In the genomic region with DNA sequence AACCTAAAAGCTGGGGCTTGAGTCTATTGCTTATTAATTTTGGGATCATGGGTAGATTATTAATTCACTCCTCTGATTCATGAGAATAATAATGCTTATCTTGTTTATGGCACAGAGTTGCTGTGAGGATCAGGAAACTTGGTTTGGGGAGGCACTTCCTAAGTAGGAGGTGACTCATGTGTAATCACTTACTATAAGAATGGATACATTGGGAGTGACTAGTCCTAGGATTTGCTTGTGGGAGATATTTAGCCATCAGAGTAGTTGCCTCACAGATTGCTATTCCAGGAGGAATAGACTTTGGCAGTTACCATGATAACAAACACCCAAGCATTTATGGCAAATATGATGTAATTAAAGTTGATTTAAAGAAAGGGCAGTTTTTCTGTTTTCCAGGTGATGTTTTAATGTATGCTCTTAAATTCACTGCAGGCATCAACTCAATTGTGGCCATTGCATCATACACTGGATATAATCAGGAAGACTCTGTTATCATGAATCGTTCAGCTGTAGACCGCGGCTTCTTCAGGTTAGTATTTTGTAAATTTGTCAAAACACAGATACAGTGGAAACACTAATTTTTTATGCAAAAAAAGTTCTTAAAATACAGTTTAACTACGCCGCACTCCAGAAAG, we compare ENCODE assay signal across 1 cellular context.
TF ChIP-seq lines count a peak whose summit lies in the region.

No MANE protein-coding gene starts in this region.

TF ChIP-seq in A549, 52 proteins besides CTCF, POLR2A, EP300 and RAD21 (continued from another document):
- TF ChIP-seq, protein P1, sequence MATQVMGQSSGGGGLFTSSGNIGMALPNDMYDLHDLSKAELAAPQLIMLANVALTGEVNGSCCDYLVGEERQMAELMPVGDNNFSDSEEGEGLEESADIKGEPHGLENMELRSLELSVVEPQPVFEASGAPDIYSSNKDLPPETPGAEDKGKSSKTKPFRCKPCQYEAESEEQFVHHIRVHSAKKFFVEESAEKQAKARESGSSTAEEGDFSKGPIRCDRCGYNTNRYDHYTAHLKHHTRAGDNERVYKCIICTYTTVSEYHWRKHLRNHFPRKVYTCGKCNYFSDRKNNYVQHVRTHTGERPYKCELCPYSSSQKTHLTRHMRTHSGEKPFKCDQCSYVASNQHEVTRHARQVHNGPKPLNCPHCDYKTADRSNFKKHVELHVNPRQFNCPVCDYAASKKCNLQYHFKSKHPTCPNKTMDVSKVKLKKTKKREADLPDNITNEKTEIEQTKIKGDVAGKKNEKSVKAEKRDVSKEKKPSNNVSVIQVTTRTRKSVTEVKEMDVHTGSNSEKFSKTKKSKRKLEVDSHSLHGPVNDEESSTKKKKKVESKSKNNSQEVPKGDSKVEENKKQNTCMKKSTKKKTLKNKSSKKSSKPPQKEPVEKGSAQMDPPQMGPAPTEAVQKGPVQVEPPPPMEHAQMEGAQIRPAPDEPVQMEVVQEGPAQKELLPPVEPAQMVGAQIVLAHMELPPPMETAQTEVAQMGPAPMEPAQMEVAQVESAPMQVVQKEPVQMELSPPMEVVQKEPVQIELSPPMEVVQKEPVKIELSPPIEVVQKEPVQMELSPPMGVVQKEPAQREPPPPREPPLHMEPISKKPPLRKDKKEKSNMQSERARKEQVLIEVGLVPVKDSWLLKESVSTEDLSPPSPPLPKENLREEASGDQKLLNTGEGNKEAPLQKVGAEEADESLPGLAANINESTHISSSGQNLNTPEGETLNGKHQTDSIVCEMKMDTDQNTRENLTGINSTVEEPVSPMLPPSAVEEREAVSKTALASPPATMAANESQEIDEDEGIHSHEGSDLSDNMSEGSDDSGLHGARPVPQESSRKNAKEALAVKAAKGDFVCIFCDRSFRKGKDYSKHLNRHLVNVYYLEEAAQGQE (IDR thresholded peaks at IDR 0.05): no peak
- TF ChIP-seq FOSL2 (IDR thresholded peaks at IDR 0.05) (no peak), FOSL2 (CRISPR knock-in tag; IDR thresholded peaks at IDR 0.05) (peak; percentile 15; the same call in 1 of the 2 replicates), KDM5A (IDR thresholded peaks at IDR 0.05) (no peak)
- TF ChIP-seq, protein P2, sequence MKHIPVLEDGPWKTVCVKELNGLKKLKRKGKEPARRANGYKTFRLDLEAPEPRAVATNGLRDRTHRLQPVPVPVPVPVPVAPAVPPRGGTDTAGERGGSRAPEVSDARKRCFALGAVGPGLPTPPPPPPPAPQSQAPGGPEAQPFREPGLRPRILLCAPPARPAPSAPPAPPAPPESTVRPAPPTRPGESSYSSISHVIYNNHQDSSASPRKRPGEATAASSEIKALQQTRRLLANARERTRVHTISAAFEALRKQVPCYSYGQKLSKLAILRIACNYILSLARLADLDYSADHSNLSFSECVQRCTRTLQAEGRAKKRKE (CRISPR knock-in tag; IDR thresholded peaks at IDR 0.05; ENCODE audit: low read depth): no peak
